ENCODE assay signal across 17 cellular contexts in the genomic region with DNA sequence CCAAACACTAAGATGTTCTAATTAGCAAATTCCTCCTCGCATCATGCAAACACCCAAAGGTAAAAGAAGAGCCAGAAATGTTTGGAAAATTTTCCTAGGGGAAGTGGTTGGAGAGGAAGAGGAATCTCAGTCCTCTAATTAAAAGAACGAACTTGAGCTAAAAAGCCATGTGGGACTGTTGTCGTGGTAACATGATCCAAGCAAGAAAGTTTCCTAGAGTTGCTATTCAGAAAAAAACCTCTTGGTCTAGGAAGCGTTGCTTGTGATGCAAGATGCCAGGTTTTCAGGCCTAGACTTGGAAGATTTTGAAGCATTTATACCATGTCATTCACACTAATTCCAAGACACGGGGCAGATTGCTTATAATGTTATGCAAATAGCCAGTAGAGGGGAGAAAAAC.
DNase-seq lines count a peak whose midpoint lies in the region; ATAC-seq and TF ChIP-seq lines count a peak whose summit lies in the region.
"Had no signal": no experiment of that assay in that cellular context is flagged by ENCODE, and none has a peak within 500 bp of the region (broad histone marks: within the 10 kb centered on the region; RNA-seq: fewer than 3 reads in every experiment).

No MANE protein-coding gene starts in this region.

- intact Hi-C loops in sciatic nerve (cut with DNase I), result no loop called here

- peak; percentile 77 for DNase-seq in NCI-H2171 treated with DMSO at 0.1 percent for 48 hours (lab: John Stamatoyannopoulos, UW)
- DNase-seq in choroid plexus epithelial cell (ENCODE audit: low read depth), result peak; percentile 5
- DNase-seq in iPS-NIHi11 (ENCODE audit: low spot score), result peak; percentile 12
- no peak for DNase-seq in sciatic nerve (ENCODE audit: low spot score)
- no peak for DNase-seq in NCI-H748 treated with DMSO at 0.1 percent for 48 hours (lab: John Stamatoyannopoulos, UW)
- DNase-seq in GM20000 (ENCODE audit: low spot score), result no peak
- DNase-seq: CD8-positive, alpha-beta memory T cell; H7; IMR-90; NCI-H1417; NCI-H2029 treated with DMSO at 0.1 percent for 48 hours; NCI-H226; NCI-H69; PC-3 had no signal

- no peak overlapping the region for H3K4me3 ChIP-seq in choroid plexus epithelial cell (ENCODE audit: low read depth, low read length)
- H3K4me3 ChIP-seq: BLaER1, SK-N-MC had no signal

- ATAC-seq in sciatic nerve, result peak; percentile 52
- ATAC-seq in activated CD4-positive, CD25-positive, alpha-beta regulatory T cell treated with anti-CD3 and anti-CD28 coated beads, Interleukin-2, amount 50 U/mL, for 24 hours, result no peak
- ATAC-seq: PC-3 had no signal

- TF ChIP-seq CTCF in choroid plexus epithelial cell (conservative IDR thresholded peaks at IDR 0.05; ENCODE audit: low read depth, low read length) (no peak), GM20000 (IDR thresholded peaks at IDR 0.05; ENCODE audit: extremely low read depth, missing control alignments) (no peak)

Comparison
In these comparisons a context has a peak if more than half of its experiments do, and no peak if none do; other contexts are left out.
1. DNase-seq: peak in NCI-H2171 treated with DMSO at 0.1 percent for 48 hours (single experiment), choroid plexus epithelial cell (single experiment) and iPS-NIHi11 (single experiment); none in sciatic nerve (single experiment), NCI-H748 treated with DMSO at 0.1 percent for 48 hours (single experiment) and GM20000 (single experiment).